In the genomic region with DNA sequence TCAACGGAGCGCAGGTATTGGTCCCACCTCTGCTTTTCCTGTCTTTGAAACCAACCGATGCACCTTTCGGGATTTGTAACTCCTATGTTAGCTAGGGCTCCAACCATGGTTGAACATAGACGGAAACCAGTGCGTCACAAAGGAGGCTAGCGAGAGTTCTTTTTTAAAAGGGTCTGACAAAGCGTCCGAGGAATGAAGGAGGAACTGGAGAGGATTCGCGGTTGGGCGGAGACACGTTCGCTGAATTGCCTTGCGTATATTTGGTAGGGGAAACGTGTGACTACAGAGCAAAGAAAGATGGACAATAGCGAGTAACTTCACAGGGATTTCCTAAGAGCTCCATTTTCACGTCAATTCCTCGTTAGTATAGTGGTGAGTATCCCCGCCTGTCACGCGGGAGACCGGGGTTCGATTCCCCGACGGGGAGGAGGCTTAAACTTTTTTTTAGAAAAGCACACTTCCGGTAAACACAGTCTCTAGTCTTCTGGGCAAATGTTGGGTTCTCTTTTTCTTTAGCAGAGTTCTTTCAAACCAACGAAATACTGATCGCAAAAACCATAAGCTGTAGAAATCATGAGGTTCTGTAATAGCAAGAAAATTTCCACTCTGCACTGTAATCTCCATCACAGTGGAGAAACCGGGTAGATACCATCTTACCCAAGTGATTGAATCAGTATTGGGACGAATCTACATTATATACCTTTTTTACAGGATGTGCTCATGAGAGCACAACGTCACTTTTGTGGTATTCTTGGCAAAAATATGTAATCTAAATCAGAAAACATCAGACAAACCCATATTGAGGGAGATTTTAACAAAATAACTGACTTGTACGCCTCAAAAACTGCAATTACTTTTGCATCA, we compare ENCODE assay signal across 8 cellular contexts. TPM values are rescaled to one million over a fixed set of nuclear protein-coding genes. Genes with fewer than 3 reads are reported as not detected.
DNase-seq lines count a peak whose midpoint lies in the region; ATAC-seq, FAIRE-seq and TF ChIP-seq lines count a peak whose summit lies in the region.

No MANE protein-coding gene starts in this region.

- peak overlapping the region; percentile 98 for H2AFZ ChIP-seq in OCI-LY1 (ENCODE audit: low read length)

- H3K79me2 ChIP-seq in OCI-LY1 (ENCODE audit: insufficient read depth, low read length), result no peaks in the 10 kb centered on the region

- H3K36me3 ChIP-seq in OCI-LY1 (ENCODE audit: insufficient read depth, low read length) (no peaks in the 10 kb centered on the region), mucosa of stomach (ENCODE audit: control insufficient read depth, insufficient read depth, low read length) (no peaks in the 10 kb centered on the region)

- peak; percentile 64 for ATAC-seq in GM21423 (IDR thresholded peaks at IDR 0.05; ENCODE audit: unreplicated experiment)

- H3K4me1 ChIP-seq in OCI-LY1 (ENCODE audit: insufficient read depth, low read length, severe bottlenecking) (peaks cover 13% of the 10 kb centered on the region), mucosa of stomach (ENCODE audit: control insufficient read depth, insufficient read depth, low read length) (peaks cover 12% of the 10 kb centered on the region)

- H4K20me1 ChIP-seq in OCI-LY1 (ENCODE audit: insufficient read depth, low read length), result no peaks in the 10 kb centered on the region

- no peak for TF ChIP-seq CTCF in OCI-LY1 (IDR thresholded peaks at IDR 0.05; ENCODE audit: low read length)
- no peak for TF ChIP-seq CTCF in epithelial cell of proximal tubule (conservative IDR thresholded peaks at IDR 0.05; ENCODE audit: low read depth, low read length)

- no peaks in the 10 kb centered on the region for H3K9me2 ChIP-seq in OCI-LY1 (ENCODE audit: low read depth, low read length)

- FAIRE-seq in HTR-8/SVneo (lab: Jason Lieb, UNC), result no peak

- H3K4me2 ChIP-seq in OCI-LY1 (ENCODE audit: low read length), result peak overlapping the region; percentile 93

- H3K4me3 ChIP-seq in OCI-LY1 (ENCODE audit: low read depth, low read length, poor library complexity, severe bottlenecking), result peak overlapping the region; percentile 95
- peak overlapping the region; percentile 77 for H3K4me3 ChIP-seq in epithelial cell of proximal tubule (ENCODE audit: low read depth, low read length)
- peak overlapping the region; percentile 89 for H3K4me3 ChIP-seq in mucosa of stomach (ENCODE audit: low read length)

- H3K9me3 ChIP-seq in OCI-LY1 (ENCODE audit: low read length) (no peaks in the 10 kb centered on the region), mucosa of stomach (ENCODE audit: control insufficient read depth, low read length) (no peaks in the 10 kb centered on the region)

- H3F3A ChIP-seq in OCI-LY1 (ENCODE audit: insufficient read depth, low read length), result no peaks in the 10 kb centered on the region

- H3K9ac ChIP-seq in OCI-LY1 (ENCODE audit: low read length) (peak overlapping the region; percentile 90), mucosa of stomach (ENCODE audit: low read length) (peak overlapping the region; percentile 93)

- no peaks in the 10 kb centered on the region; the same call in 1 of the 2 replicates for H3K27me3 ChIP-seq in OCI-LY1 (ENCODE audit: insufficient read depth, low read length)
- peaks cover 3% of the 10 kb centered on the region for H3K27me3 ChIP-seq in mucosa of stomach (ENCODE audit: control insufficient read depth, insufficient read depth, low read length)

- peak overlapping the region; percentile 58 for H3K27ac ChIP-seq in OCI-LY1 (ENCODE audit: low read depth, low read length, poor library complexity, severe bottlenecking)

- DNase-seq in DMS 273 (lab: John Stamatoyannopoulos, UW; ENCODE audit: unreplicated experiment) (peak; percentile 93), HTR-8/SVneo (ENCODE audit: insufficient read length, low spot score) (peak; percentile 51), activated T-cell treated with anti-CD3 and anti-CD28 coated beads for 1 hour (ENCODE audit: low read depth) (peak; percentile 91), epithelial cell of proximal tubule (ENCODE audit: low read depth) (peak; percentile 79)
- peak; percentile 71 to 75 for DNase-seq in stimulated activated CD8-positive, alpha-beta memory T cell treated with anti-CD3 and anti-CD28 coated beads, Interleukin-7, amount 100 ng/mL, for 1 hour (ENCODE audit: low read depth in 2 of 2)

RNA-seq across cellular contexts. Expression of gene ZNF184, which starts 6.6 kb away (rescaled TPM):
- total RNA-seq in epithelial cell of proximal tubule, result 3.7 and 5.7 TPM in 2 replicates

Comparison
In these comparisons a context has a peak if more than half of its experiments do, and no peak if none do; other contexts are left out.
1. Peak in every context shown above with its lines: DNase-seq, ATAC-seq, H3K4me3 ChIP-seq and H3K27ac ChIP-seq.